In genomic region chr3:130442284-130442683, GRCh38 we compare ENCODE assay signal across 12 cellular contexts.
"Had no signal": no experiment of that assay in that cellular context is flagged by ENCODE, and none has a peak within 500 bp of the region (broad histone marks: within the 10 kb centered on the region; RNA-seq: fewer than 3 reads in every experiment).

No MANE protein-coding gene starts in this region.

- ATAC-seq: gastroesophageal sphincter; left colon; natural killer cell treated with Interleukin-12 subunit alpha and Interleukin-12 subunit beta and Interleukin-15 and Interleukin-18, amount 100 ng/mL, for 72 hours; right cardiac atrium had no signal

- H3K27ac ChIP-seq: adrenal gland, colonic mucosa, gastroesophageal sphincter, hepatocyte, thyroid gland, uterus had no signal

- H3K9me3 ChIP-seq: adrenal gland, colonic mucosa, gastroesophageal sphincter, thyroid gland, uterus had no signal

- H3K4me3 ChIP-seq: adrenal gland, colonic mucosa, gastroesophageal sphincter, hepatocyte, smooth muscle cell, thyroid gland, uterus had no signal

- H3K36me3 ChIP-seq: adrenal gland, colonic mucosa, gastroesophageal sphincter, thyroid gland, uterus had no signal

- H3K27me3 ChIP-seq: adrenal gland, colonic mucosa, gastroesophageal sphincter, hepatocyte, thyroid gland, uterus had no signal

- DNase-seq: activated naive CD4-positive, alpha-beta T cell treated with anti-CD3 and anti-CD28 coated beads, Interleukin-2, amount 10 ng/mL, durations not matched to agents 7 days and 5 days; adrenal gland; colonic mucosa; left colon; occipital lobe; right cardiac atrium; thyroid gland; uterus had no signal

- H3K4me1 ChIP-seq: adrenal gland, colonic mucosa, gastroesophageal sphincter, thyroid gland, uterus had no signal
